In genomic region chr12:120689397-120690082, GRCh38 we compare ENCODE assay signal across 9 cellular contexts. TPM values are rescaled to one million over a fixed set of nuclear protein-coding genes. Genes with fewer than 3 reads are reported as not detected.
A peak's percentile ranks its signal among the peaks of the same experiment; 100 is the strongest.
DNase-seq lines count a peak whose midpoint lies in the region; ATAC-seq and TF ChIP-seq lines count a peak whose summit lies in the region.
"Had no signal": no experiment of that assay in that cellular context is flagged by ENCODE, and none has a peak within 500 bp of the region (broad histone marks: within the 10 kb centered on the region; RNA-seq: fewer than 3 reads in every experiment).

No MANE protein-coding gene starts in this region.

- TF ChIP-seq CTCF in BE2C (IDR thresholded peaks at IDR 0.05; ENCODE audit: low read depth, low read length) = no peak
- no peak for TF ChIP-seq CTCF in IMR-90 (conservative IDR thresholded peaks at IDR 0.05; ENCODE audit: low read depth, low read length)
- no peak for TF ChIP-seq CTCF in brain (conservative IDR thresholded peaks at IDR 0.05)

- BruUV-seq in IMR-90 (replicated peaks; lab: Mats Ljungman, UMichigan) = no TSS peak

- CTCF ChIA-PET in IMR-90 (lab: Yijun Ruan, JAX) = interaction anchor here (0.6 kb wide), 1 partner anchor 40 kb away, joined by 3 read pairs; no protein-coding TSS in a partner anchor

- 74% methylated on average over 4 of the region's 6 CpGs; no CpG with 5 or more reads in 1 of the 2 experiments for WGBS in IMR-90 (ENCODE audit: extremely low coverage in 2 of 2, insufficient read length in 1 of 2), 2 experiments

- H3K27ac ChIP-seq in IMR-90 (ENCODE audit: insufficient read depth, low read length) = no peak overlapping the region
- peak overlapping the region; percentile 76 to 97 for H3K27ac ChIP-seq in mucosa of rectum (ENCODE audit: low read depth in 2 of 2, low read length in 2 of 2)
- no peak overlapping the region for H3K27ac ChIP-seq in substantia nigra (ENCODE audit: low read depth, low read length, poor library complexity, severe bottlenecking)

- H2BK120ac ChIP-seq in IMR-90 (ENCODE audit: low read depth, low read length) = no peak overlapping the region

- peak overlapping the region in 3 of 5 experiments; percentile 79 to 96 (median 91) for H3K27ac Mint-ChIP-seq in brain

- H2AK5ac ChIP-seq in IMR-90 (ENCODE audit: low read depth, low read length) = no peak overlapping the region

- no peak overlapping the region for H4K8ac ChIP-seq in IMR-90 (ENCODE audit: low read depth in 2 of 2, low read length in 2 of 2)

- DNase-seq in BE2C = no peak
- no peak for DNase-seq in IMR-90
- DNase-seq in substantia nigra (lab: John Stamatoyannopoulos, UW) = no peak
- DNase-seq in KG1 (lab: John Stamatoyannopoulos, UW) = no peak
- DNase-seq in effector CD8-positive, alpha-beta T cell (lab: John Stamatoyannopoulos, UW) = no peak
- DNase-seq: NK-92 treated with Interleukin-12 subunit alpha and Interleukin-12 subunit beta, amount 100 ng/mL, for 24 hours had no signal

- H3K27me3 ChIP-seq in BE2C (no peaks in the 10 kb centered on the region), IMR-90 (ENCODE audit: control insufficient read depth, insufficient read depth, low read length) (no peaks in the 10 kb centered on the region), mucosa of rectum (ENCODE audit: control insufficient read depth in 2 of 2, insufficient read depth in 2 of 2, low read length in 2 of 2) (no peaks in the 10 kb centered on the region)

- H3K9ac ChIP-seq in IMR-90 (ENCODE audit: low read depth, low read length) = no peak overlapping the region
- peak overlapping the region; percentile 86 to 91 for H3K9ac ChIP-seq in mucosa of rectum (ENCODE audit: low read depth in 1 of 2, low read length in 2 of 2)

- H4K20me1 ChIP-seq in IMR-90 (ENCODE audit: insufficient read depth, low read length) = peaks cover 71% of the 10 kb centered on the region

- peaks cover 22% of the 10 kb centered on the region for H3K36me3 Mint-ChIP-seq in brain

- H2BK20ac ChIP-seq in IMR-90 (ENCODE audit: low read depth, low read length) = no peak overlapping the region

- peaks cover 66% of the 10 kb centered on the region for H3K4me1 Mint-ChIP-seq in brain

- no peak overlapping the region for H3K56ac ChIP-seq in IMR-90 (ENCODE audit: extremely low read depth, insufficient read depth, low read length)

- H3K9me1 ChIP-seq in IMR-90 (ENCODE audit: insufficient read depth, low read length) = peaks cover 28% of the 10 kb centered on the region

- H3K9me3 Mint-ChIP-seq in brain = peaks cover 0 to 3% (median 0%) of the 10 kb centered on the region in 5 experiments

- H3K18ac ChIP-seq in IMR-90 (ENCODE audit: low read depth, low read length) = no peak overlapping the region

- no peak for TF ChIP-seq POLR2A in IMR-90 (IDR thresholded peaks at IDR 0.05; ENCODE audit: low read depth, low read length)

- ATAC-seq in IMR-90 (ENCODE audit: low read depth) = no peak
- ATAC-seq in HG02981 (IDR thresholded peaks at IDR 0.05; ENCODE audit: unreplicated experiment) = no peak

- H3K27me3 Mint-ChIP-seq in brain = peaks cover 7% of the 10 kb centered on the region

- H2AK9ac ChIP-seq in IMR-90 (replicated peaks; ENCODE audit: low read depth, low read length, poor library complexity) = no peak overlapping the region

- no peak overlapping the region for H3K4ac ChIP-seq in IMR-90 (ENCODE audit: low read depth, low read length)

- H3K4me2 ChIP-seq in IMR-90 (ENCODE audit: low read depth, low read length) = peak overlapping the region; percentile 99

- no peak overlapping the region for H3K14ac ChIP-seq in IMR-90 (replicated peaks; ENCODE audit: low read depth, low read length)

- H4K5ac ChIP-seq in IMR-90 (ENCODE audit: low read depth, low read length) = no peak overlapping the region

- no peaks in the 10 kb centered on the region for H3K4me1 ChIP-seq in BE2C
- peaks cover 11% of the 10 kb centered on the region for H3K4me1 ChIP-seq in IMR-90 (ENCODE audit: control insufficient read depth, insufficient read depth, low read length)
- H3K4me1 ChIP-seq in mucosa of rectum (ENCODE audit: control insufficient read depth in 2 of 2, insufficient read depth in 2 of 2, low read length in 2 of 2) = peaks cover 49 to 53% of the 10 kb centered on the region in 2 donors

- POLR2A ChIA-PET in IMR-90 (lab: Charles Lee; ENCODE audit: unreplicated experiment) = no interaction called here

- in situ Hi-C loops in IMR-90 (cut with MboI; ENCODE audit: low sequenced_read_pairs) = no loop called here

- H3K4me3 ChIP-seq in BE2C (ENCODE audit: low read depth, low read length) (peak overlapping the region; percentile 95), IMR-90 (ENCODE audit: insufficient read depth, low read depth, low read length) (no peak overlapping the region), mucosa of rectum (ENCODE audit: low read length in 2 of 2) (peak overlapping the region; percentile 82 to 86)

- H2AFZ ChIP-seq in IMR-90 (replicated peaks; ENCODE audit: low read length, poor library complexity) = no peak overlapping the region

- H3K36me3 ChIP-seq in BE2C (peaks cover 16% of the 10 kb centered on the region), IMR-90 (ENCODE audit: control insufficient read depth, insufficient read depth, low read length) (peaks cover 6% of the 10 kb centered on the region), mucosa of rectum (ENCODE audit: control insufficient read depth in 2 of 2, insufficient read depth in 2 of 2, low read length in 2 of 2) (peaks cover 10 to 15% of the 10 kb centered on the region in 2 donors)

- H3K9me3 ChIP-seq in BE2C (no peaks in the 10 kb centered on the region), IMR-90 (ENCODE audit: control insufficient read depth, insufficient read depth, low read length) (no peaks in the 10 kb centered on the region), mucosa of rectum (ENCODE audit: control insufficient read depth in 2 of 2, low read length in 2 of 2) (no peaks in the 10 kb centered on the region)

- no peak overlapping the region for H4K91ac ChIP-seq in IMR-90 (ENCODE audit: insufficient read depth, low read depth, low read length)

- H3K79me1 ChIP-seq in IMR-90 (ENCODE audit: low read depth in 1 of 2, low read length in 2 of 2) = peaks cover 41 to 71% of the 10 kb centered on the region in 2 experiments

- H3K4me3 Mint-ChIP-seq in brain = peak overlapping the region; percentile 88 to 96 (median 90)

- intact Hi-C loops in IMR-90 (cut with micrococcal nuclease) = loop anchor here (2.0 kb wide), 1 partner anchor 21 kb away; the partner anchor contains the start of gene UNC119B

- no peak for TF ChIP-seq RAD21 in IMR-90 (IDR thresholded peaks at IDR 0.05; ENCODE audit: low read length)

- dilution Hi-C loops in IMR-90 (cut with HindIII; ENCODE audit: low sequenced_read_pairs, unreplicated experiment) = no loop called here

- H2BK15ac ChIP-seq in IMR-90 (ENCODE audit: low read depth, low read length) = no peak overlapping the region

- no peak overlapping the region for H2BK5ac ChIP-seq in IMR-90 (ENCODE audit: low read depth, low read length, poor library complexity, severe bottlenecking)

- peak overlapping the region; percentile 70 for H3K23ac ChIP-seq in IMR-90 (ENCODE audit: low read depth, low read length)

TF ChIP-seq in IMR-90, 13 proteins besides CTCF, POLR2A, EP300 and RAD21:
- TF ChIP-seq CHD1 (IDR thresholded peaks at IDR 0.05; ENCODE audit: low read depth, low read length) (no peak), RFX5 (IDR thresholded peaks at IDR 0.05; ENCODE audit: low read depth, low read length) (no peak)

RNA-seq across cellular contexts. Expression of gene MLEC, which starts 2.6 kb away (rescaled TPM):
- 81.1 TPM for polyA plus RNA-seq in BE2C (2012; ENCODE audit: insufficient read depth, insufficient read length, low read depth)
- 117 and 137 TPM in 2 replicates for total RNA-seq in IMR-90 (2012; rRNA removed)
- 38.6 and 44.1 TPM in 2 replicates for polyA plus RNA-seq in IMR-90 (2012; rRNA removed)
- polyA plus RNA-seq in IMR-90 (2012; cell fraction: cytosol; rRNA removed) = 9.7 and 13.7 TPM in 2 replicates
- 5.0 and 22.7 TPM in 2 replicates for polyA plus RNA-seq in IMR-90 (2012; cell fraction: nucleus; rRNA removed; ENCODE audit: low replicate concordance)
- 56.5 TPM for polyA plus RNA-seq in brain (ENCODE audit: insufficient read depth, low read depth, low replicate concordance)

RNA-seq across cellular contexts. Expression of gene UNC119B, which starts 20.7 kb away (rescaled TPM):
- 42.3 TPM for polyA plus RNA-seq in BE2C (2012; ENCODE audit: insufficient read depth, insufficient read length, low read depth)
- 8.4 and 10.3 TPM in 2 replicates for total RNA-seq in IMR-90 (2012; rRNA removed)
- polyA plus RNA-seq in IMR-90 (2012; rRNA removed) (17.8 and 21.6 TPM in 2 replicates), brain (ENCODE audit: insufficient read depth, low read depth, low replicate concordance) (27.8 TPM)
- polyA plus RNA-seq in IMR-90 (2012; cell fraction: cytosol; rRNA removed) = 11.0 and 15.5 TPM in 2 replicates
- 12.2 and 19.9 TPM in 2 replicates for polyA plus RNA-seq in IMR-90 (2012; cell fraction: nucleus; rRNA removed; ENCODE audit: low replicate concordance)

RNA-seq across cellular contexts. Expression of gene ACADS, which starts 36.1 kb away (rescaled TPM):
- 5.9 TPM for polyA plus RNA-seq in BE2C (2012; ENCODE audit: insufficient read depth, insufficient read length, low read depth)
- total RNA-seq in IMR-90 (2012; rRNA removed) = 2.9 and 3.1 TPM in 2 replicates
- polyA plus RNA-seq in IMR-90 (2012; rRNA removed) = 5.5 and 6.5 TPM in 2 replicates
- polyA plus RNA-seq in IMR-90 (2012; cell fraction: cytosol; rRNA removed) = 3.2 and 7.1 TPM in 2 replicates
- polyA plus RNA-seq in IMR-90 (2012; cell fraction: nucleus; rRNA removed; ENCODE audit: low replicate concordance) = 16.8 and 39.0 TPM in 2 replicates
- 28.2 TPM for polyA plus RNA-seq in brain (ENCODE audit: insufficient read depth, low read depth, low replicate concordance)

RNA-seq across cellular contexts. Expression of gene CABP1, which starts 49.1 kb away (rescaled TPM):
- 1.5 TPM for polyA plus RNA-seq in BE2C (2012; ENCODE audit: insufficient read depth, insufficient read length, low read depth)
- total RNA-seq in IMR-90 (2012; rRNA removed) = 0.54 and 0.83 TPM in 2 replicates
- polyA plus RNA-seq in IMR-90 (2012; rRNA removed) (0.20 and 1.1 TPM in 2 replicates), brain (ENCODE audit: insufficient read depth, low read depth, low replicate concordance) (103 TPM)
- 0.87 and 0.98 TPM in 2 replicates for polyA plus RNA-seq in IMR-90 (2012; cell fraction: cytosol; rRNA removed)
- 0.61 and 1.3 TPM in 2 replicates for polyA plus RNA-seq in IMR-90 (2012; cell fraction: nucleus; rRNA removed; ENCODE audit: low replicate concordance)

Comparison
In these comparisons a context has a peak if more than half of its experiments do, and no peak if none do; other contexts are left out.
1. H3K27ac ChIP-seq: peak in mucosa of rectum (2 of 2); none in IMR-90 (single experiment) and substantia nigra (single experiment).